17 cellular contexts compared by ENCODE assay signal in genomic region chr5:135705230-135705631, GRCh38.
A peak's percentile ranks its signal among the peaks of the same experiment; 100 is the strongest.
DNase-seq lines count a peak whose midpoint lies in the region; ATAC-seq, FAIRE-seq and TF ChIP-seq lines count a peak whose summit lies in the region.
"Had no signal": no experiment of that assay in that cellular context is flagged by ENCODE, and none has a peak within 500 bp of the region (broad histone marks: within the 10 kb centered on the region; RNA-seq: fewer than 3 reads in every experiment).

No MANE protein-coding gene starts in this region.

- H3K4me2 ChIP-seq in mammary epithelial cell (ENCODE audit: insufficient read depth, low read depth, low read length), result peak overlapping the region; percentile 34

- no peak overlapping the region for H3K4me3 ChIP-seq in MG63
- H3K4me3 ChIP-seq in mammary epithelial cell (replicated peaks in 1 of 3; ENCODE audit: insufficient read depth in 1 of 3, low read depth in 2 of 3, low read length in 3 of 3), result no peak overlapping the region
- H3K4me3 ChIP-seq in mucosa of descending colon, result no peak overlapping the region

- TF ChIP-seq POLR2A in GM12892 (IDR thresholded peaks at IDR 0.05; ENCODE audit: low read depth, low read length) (no peak), GM18505 (IDR thresholded peaks at IDR 0.05; ENCODE audit: borderline replicate concordance, extremely low read depth, insufficient read depth, insufficient read length) (no peak)

- H3K9ac ChIP-seq in mammary epithelial cell (ENCODE audit: insufficient read depth, low read length), result no peak overlapping the region

- H3K4me1 ChIP-seq in mammary epithelial cell (ENCODE audit: insufficient read depth, low read length), result peaks cover 34% of the 10 kb centered on the region
- peaks cover 15% of the 10 kb centered on the region for H3K4me1 ChIP-seq in mucosa of descending colon (ENCODE audit: low read depth)

- FAIRE-seq in GM12892 (lab: Jason Lieb, UNC), result no peak
- FAIRE-seq: GM18507 had no signal

- in situ Hi-C loops in mammary epithelial cell (cut with MboI; ENCODE audit: low sequenced_read_pairs in 2 of 2), result no loop called here

- WGBS in mammary epithelial cell (ENCODE audit: low coverage, missing lambda C conversion rate), result 7% methylated on average over 4 of the region's 4 CpGs

- H4K20me1 ChIP-seq in mammary epithelial cell (ENCODE audit: insufficient read depth, low read length), result no peaks in the 10 kb centered on the region

- H3K27me3 ChIP-seq in MG63 (peaks cover 18% of the 10 kb centered on the region), mammary epithelial cell (ENCODE audit: insufficient read depth, low read length) (no peaks in the 10 kb centered on the region)

- H3K9me3 ChIP-seq in MG63, result no peaks in the 10 kb centered on the region
- H3K9me3 ChIP-seq in mammary epithelial cell (replicated peaks; ENCODE audit: insufficient read depth, low read length), result no peaks in the 10 kb centered on the region
- H3K9me3 ChIP-seq in mucosa of descending colon, result no peaks in the 10 kb centered on the region

- H3K9me3 Mint-ChIP-seq in Calu3 (ENCODE audit: low read depth, unreplicated experiment), result no peaks in the 10 kb centered on the region
- H3K9me3 Mint-ChIP-seq: activated naive CD8-positive, alpha-beta T cell treated with anti-CD3 and anti-CD28 coated beads, Interleukin-2, amount 10 ng/mL, durations not matched to agents 7 days and 5 days; activated T-cell treated with anti-CD3 and anti-CD28 coated beads, Interleukin-2, amount 50 U/mL, for 24 hours had no signal

- no peak overlapping the region for H3K27ac Mint-ChIP-seq in Calu3 (ENCODE audit: unreplicated experiment)
- H3K27ac Mint-ChIP-seq: activated naive CD8-positive, alpha-beta T cell treated with anti-CD3 and anti-CD28 coated beads, Interleukin-2, amount 10 ng/mL, durations not matched to agents 7 days and 5 days; activated T-cell treated with anti-CD3 and anti-CD28 coated beads, Interleukin-2, amount 50 U/mL, for 24 hours; progenitor cell of endocrine pancreas had no signal

- ATAC-seq in mucosa of descending colon, result peak; percentile 11
- no peak for ATAC-seq in GM18505 (IDR thresholded peaks at IDR 0.05; ENCODE audit: unreplicated experiment)

- TF ChIP-seq CTCF in Calu3 (IDR thresholded peaks at IDR 0.05; ENCODE audit: unreplicated experiment) (no peak), mammary epithelial cell (conservative IDR thresholded peaks at IDR 0.05 in 1 of 2, IDR thresholded peaks at IDR 0.05 in 1 of 2; ENCODE audit: extremely low read depth in 1 of 2, insufficient read depth in 1 of 2, low read depth in 1 of 2, low read length in 2 of 2) (no peak), mucosa of descending colon (IDR thresholded peaks at IDR 0.05) (no peak)

- DNase-seq in Calu3 (peak; percentile 43), MG63 (peak; percentile 61), mammary epithelial cell (peak; percentile 91), mucosa of descending colon (no peak), GM12892 (ENCODE audit: insufficient read length) (no peak), globus pallidus (ENCODE audit: low spot score) (no peak), kidney glomerular epithelial cell (lab: John Stamatoyannopoulos, UW) (no peak)
- DNase-seq: activated CD4-positive, alpha-beta T cell treated with anti-CD3 and anti-CD28 coated beads, Interleukin-2, amount 50 U/mL, for 1 hour; activated naive CD8-positive, alpha-beta T cell treated with anti-CD3 and anti-CD28 coated beads, Interleukin-2, amount 10 ng/mL, durations not matched to agents 7 days and 5 days; activated T-cell treated with anti-CD3 and anti-CD28 coated beads, Interleukin-2, amount 50 U/mL, for 24 hours; cerebellar nuclear complex; COR-L47; NCI-H2029 treated with DMSO at 0.1 percent for 48 hours; Right ventricle myocardium superior had no signal

- H2AFZ ChIP-seq in mammary epithelial cell (ENCODE audit: low read depth, low read length), result no peak overlapping the region

- H3K4me3 Mint-ChIP-seq in Calu3 (ENCODE audit: low read depth, unreplicated experiment), result no peak overlapping the region
- H3K4me3 Mint-ChIP-seq: activated naive CD8-positive, alpha-beta T cell treated with anti-CD3 and anti-CD28 coated beads, Interleukin-2, amount 10 ng/mL, durations not matched to agents 7 days and 5 days; activated T-cell treated with anti-CD3 and anti-CD28 coated beads, Interleukin-2, amount 50 U/mL, for 24 hours had no signal

- H3K27me3 Mint-ChIP-seq in Calu3 (ENCODE audit: unreplicated experiment), result peaks cover 4% of the 10 kb centered on the region
- H3K27me3 Mint-ChIP-seq: activated naive CD8-positive, alpha-beta T cell treated with anti-CD3 and anti-CD28 coated beads, Interleukin-2, amount 10 ng/mL, durations not matched to agents 7 days and 5 days had no signal

- peak overlapping the region; percentile 59 for H3K27ac ChIP-seq in mammary epithelial cell (ENCODE audit: insufficient read depth, low read depth, low read length)

- dilution Hi-C loops in mammary epithelial cell (cut with HindIII; ENCODE audit: low sequenced_read_pairs), result no loop called here

- no peaks in the 10 kb centered on the region for H3K36me3 Mint-ChIP-seq in Calu3 (ENCODE audit: insufficient read depth, unreplicated experiment)
- H3K36me3 Mint-ChIP-seq: activated naive CD8-positive, alpha-beta T cell treated with anti-CD3 and anti-CD28 coated beads, Interleukin-2, amount 10 ng/mL, durations not matched to agents 7 days and 5 days had no signal

- BruUV-seq in Calu3 (replicated peaks; lab: Mats Ljungman, UMichigan) (no TSS peak), mammary epithelial cell (replicated peaks; lab: Mats Ljungman, UMichigan) (no TSS peak)

- H3K79me2 ChIP-seq in mammary epithelial cell (ENCODE audit: insufficient read depth, low read length), result no peaks in the 10 kb centered on the region

- CTCF ChIA-PET in Calu3 (lab: Charles Lee) (interaction anchor here (0.6 to 2.1 kb wide), 6 partner anchors 15 to 151 kb away, joined by 3 to 10 read pairs (median 4); no protein-coding TSS in a partner anchor), mammary epithelial cell (lab: Charles Lee; ENCODE audit: low non-redundant PET) (interaction anchor here (0.5 to 0.9 kb wide), 3 partner anchors 13 to 1105 kb away, joined by 3 to 7 read pairs (median 7); no protein-coding TSS in a partner anchor)

- peaks cover 12% of the 10 kb centered on the region for H3K4me1 Mint-ChIP-seq in Calu3 (ENCODE audit: low read depth, unreplicated experiment)
- H3K4me1 Mint-ChIP-seq: activated naive CD8-positive, alpha-beta T cell treated with anti-CD3 and anti-CD28 coated beads, Interleukin-2, amount 10 ng/mL, durations not matched to agents 7 days and 5 days had no signal

- H3K36me3 ChIP-seq in MG63 (no peaks in the 10 kb centered on the region), mammary epithelial cell (ENCODE audit: insufficient read depth, low read length) (no peaks in the 10 kb centered on the region), mucosa of descending colon (ENCODE audit: low read depth) (no peaks in the 10 kb centered on the region)

- intact Hi-C loops in Calu3 (cut with micrococcal nuclease; ENCODE audit: unreplicated experiment) (no loop called here), mammary epithelial cell (cut with micrococcal nuclease) (loop anchor here (2.0 kb wide), 1 partner anchor 54 kb away; no protein-coding TSS in a partner anchor), mucosa of descending colon (cut with DNase I, micrococcal nuclease) (no loop called here)

Comparison
In these comparisons a context has a peak if more than half of its experiments do, and no peak if none do; other contexts are left out.
1. DNase-seq: peak in Calu3 (single experiment), MG63 (single experiment) and mammary epithelial cell (single experiment); none in mucosa of descending colon (0 of 3), GM12892 (single experiment), globus pallidus (single experiment) and kidney glomerular epithelial cell (single experiment).